Comparison of ENCODE assay signal across 1 cellular context in the genomic region with DNA sequence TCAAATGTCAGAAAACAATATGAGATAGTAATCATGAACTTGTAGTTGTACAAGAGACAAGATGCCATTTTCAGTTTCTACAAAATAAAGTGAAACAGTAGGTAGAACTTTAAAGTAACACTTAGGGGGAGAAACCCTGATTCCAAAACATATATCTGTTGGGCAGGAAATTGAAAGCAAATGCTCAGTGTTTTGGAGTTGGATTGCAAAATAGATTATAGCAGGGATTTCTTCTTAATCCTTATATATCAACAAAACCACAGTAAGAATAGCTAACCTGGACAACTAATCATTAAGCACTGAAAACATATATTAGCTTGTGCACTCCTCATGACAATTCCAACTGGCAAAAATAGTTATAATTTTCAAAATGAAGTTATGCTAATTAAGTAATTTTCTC.
TF ChIP-seq lines count a peak whose summit lies in the region.

No MANE protein-coding gene starts in this region.

TF ChIP-seq in GM12878, 131 proteins besides CTCF, POLR2A, EP300 and RAD21:
- TF ChIP-seq KDM1A (IDR thresholded peaks at IDR 0.05; ENCODE audit: borderline replicate concordance) (no peak), JUND (IDR thresholded peaks at IDR 0.05; ENCODE audit: low read depth, low read length) (no peak), ZZZ3 (IDR thresholded peaks at IDR 0.05; ENCODE audit: control insufficient read depth, insufficient read length, low read depth) (no peak), ZNF274 (IDR thresholded peaks at IDR 0.05; ENCODE audit: insufficient read depth, insufficient read length) (no peak), SMC3 (IDR thresholded peaks at IDR 0.05; ENCODE audit: borderline replicate concordance, low read length) (no peak), POLR2AphosphoS2 (IDR thresholded peaks at IDR 0.05; ENCODE audit: low read depth, low read length) (no peak), SUPT20H (IDR thresholded peaks at IDR 0.05; ENCODE audit: borderline replicate concordance, control insufficient read depth, low read depth, low read length) (no peak), NFYA (IDR thresholded peaks at IDR 0.05; ENCODE audit: borderline replicate concordance, low read depth, low read length) (no peak), NR2C1 (IDR thresholded peaks at IDR 0.05) (no peak), YBX1 (IDR thresholded peaks at IDR 0.05) (no peak), HDAC2 (IDR thresholded peaks at IDR 0.05) (no peak), CREB1 (IDR thresholded peaks at IDR 0.05; ENCODE audit: low read depth) (no peak), BCLAF1 (IDR thresholded peaks at IDR 0.05) (no peak), IRF5 (IDR thresholded peaks at IDR 0.05; ENCODE audit: borderline replicate concordance) (no peak), ATF7 (IDR thresholded peaks at IDR 0.05; ENCODE audit: low read depth) (no peak), BCL11A (IDR thresholded peaks at IDR 0.05; ENCODE audit: low read depth, low read length) (no peak), ZNF384 (IDR thresholded peaks at IDR 0.05; ENCODE audit: borderline replicate concordance, low read depth, low read length) (no peak)
- TF ChIP-seq, protein P1, sequence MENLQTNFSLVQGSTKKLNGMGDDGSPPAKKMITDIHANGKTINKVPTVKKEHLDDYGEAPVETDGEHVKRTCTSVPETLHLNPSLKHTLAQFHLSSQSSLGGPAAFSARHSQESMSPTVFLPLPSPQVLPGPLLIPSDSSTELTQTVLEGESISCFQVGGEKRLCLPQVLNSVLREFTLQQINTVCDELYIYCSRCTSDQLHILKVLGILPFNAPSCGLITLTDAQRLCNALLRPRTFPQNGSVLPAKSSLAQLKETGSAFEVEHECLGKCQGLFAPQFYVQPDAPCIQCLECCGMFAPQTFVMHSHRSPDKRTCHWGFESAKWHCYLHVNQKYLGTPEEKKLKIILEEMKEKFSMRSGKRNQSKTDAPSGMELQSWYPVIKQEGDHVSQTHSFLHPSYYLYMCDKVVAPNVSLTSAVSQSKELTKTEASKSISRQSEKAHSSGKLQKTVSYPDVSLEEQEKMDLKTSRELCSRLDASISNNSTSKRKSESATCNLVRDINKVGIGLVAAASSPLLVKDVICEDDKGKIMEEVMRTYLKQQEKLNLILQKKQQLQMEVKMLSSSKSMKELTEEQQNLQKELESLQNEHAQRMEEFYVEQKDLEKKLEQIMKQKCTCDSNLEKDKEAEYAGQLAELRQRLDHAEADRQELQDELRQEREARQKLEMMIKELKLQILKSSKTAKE (IDR thresholded peaks at IDR 0.05; ENCODE audit: low read depth, poor library complexity, severe bottlenecking): no peak
- TF ChIP-seq, protein P2, sequence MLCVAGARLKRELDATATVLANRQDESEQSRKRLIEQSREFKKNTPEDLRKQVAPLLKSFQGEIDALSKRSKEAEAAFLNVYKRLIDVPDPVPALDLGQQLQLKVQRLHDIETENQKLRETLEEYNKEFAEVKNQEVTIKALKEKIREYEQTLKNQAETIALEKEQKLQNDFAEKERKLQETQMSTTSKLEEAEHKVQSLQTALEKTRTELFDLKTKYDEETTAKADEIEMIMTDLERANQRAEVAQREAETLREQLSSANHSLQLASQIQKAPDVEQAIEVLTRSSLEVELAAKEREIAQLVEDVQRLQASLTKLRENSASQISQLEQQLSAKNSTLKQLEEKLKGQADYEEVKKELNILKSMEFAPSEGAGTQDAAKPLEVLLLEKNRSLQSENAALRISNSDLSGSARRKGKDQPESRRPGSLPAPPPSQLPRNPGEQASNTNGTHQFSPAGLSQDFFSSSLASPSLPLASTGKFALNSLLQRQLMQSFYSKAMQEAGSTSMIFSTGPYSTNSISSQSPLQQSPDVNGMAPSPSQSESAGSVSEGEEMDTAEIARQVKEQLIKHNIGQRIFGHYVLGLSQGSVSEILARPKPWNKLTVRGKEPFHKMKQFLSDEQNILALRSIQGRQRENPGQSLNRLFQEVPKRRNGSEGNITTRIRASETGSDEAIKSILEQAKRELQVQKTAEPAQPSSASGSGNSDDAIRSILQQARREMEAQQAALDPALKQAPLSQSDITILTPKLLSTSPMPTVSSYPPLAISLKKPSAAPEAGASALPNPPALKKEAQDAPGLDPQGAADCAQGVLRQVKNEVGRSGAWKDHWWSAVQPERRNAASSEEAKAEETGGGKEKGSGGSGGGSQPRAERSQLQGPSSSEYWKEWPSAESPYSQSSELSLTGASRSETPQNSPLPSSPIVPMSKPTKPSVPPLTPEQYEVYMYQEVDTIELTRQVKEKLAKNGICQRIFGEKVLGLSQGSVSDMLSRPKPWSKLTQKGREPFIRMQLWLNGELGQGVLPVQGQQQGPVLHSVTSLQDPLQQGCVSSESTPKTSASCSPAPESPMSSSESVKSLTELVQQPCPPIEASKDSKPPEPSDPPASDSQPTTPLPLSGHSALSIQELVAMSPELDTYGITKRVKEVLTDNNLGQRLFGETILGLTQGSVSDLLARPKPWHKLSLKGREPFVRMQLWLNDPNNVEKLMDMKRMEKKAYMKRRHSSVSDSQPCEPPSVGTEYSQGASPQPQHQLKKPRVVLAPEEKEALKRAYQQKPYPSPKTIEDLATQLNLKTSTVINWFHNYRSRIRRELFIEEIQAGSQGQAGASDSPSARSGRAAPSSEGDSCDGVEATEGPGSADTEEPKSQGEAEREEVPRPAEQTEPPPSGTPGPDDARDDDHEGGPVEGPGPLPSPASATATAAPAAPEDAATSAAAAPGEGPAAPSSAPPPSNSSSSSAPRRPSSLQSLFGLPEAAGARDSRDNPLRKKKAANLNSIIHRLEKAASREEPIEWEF (IDR thresholded peaks at IDR 0.05; ENCODE audit: insufficient replicate concordance, low read depth, low read length): no peak
TF ChIP-seq in GM12878: peak in this region for 0.
